ENCODE assay signal across 25 cellular contexts in genomic region chr2:150567771-150568278, GRCh38.
DNase-seq lines count a peak whose midpoint lies in the region; ATAC-seq and TF ChIP-seq lines count a peak whose summit lies in the region.
"Had no signal": no experiment of that assay in that cellular context is flagged by ENCODE, and none has a peak within 500 bp of the region (broad histone marks: within the 10 kb centered on the region; RNA-seq: fewer than 3 reads in every experiment).

No MANE protein-coding gene starts in this region.

- TF ChIP-seq CTCF in SK-N-SH (IDR thresholded peaks at IDR 0.05), result no peak

- H3K23ac ChIP-seq in trophoblast cell (ENCODE audit: low read length), result no peak overlapping the region

- H4K20me1 ChIP-seq in SK-N-SH (ENCODE audit: insufficient read depth), result no peaks in the 10 kb centered on the region

- H3K79me2 ChIP-seq in SK-N-SH (ENCODE audit: insufficient read depth) (no peaks in the 10 kb centered on the region), trophoblast cell (ENCODE audit: control insufficient read depth, insufficient read depth, low read length, poor library complexity) (no peaks in the 10 kb centered on the region)

- H3K9me3 ChIP-seq in SK-N-SH (no peaks in the 10 kb centered on the region), trophoblast cell (ENCODE audit: insufficient read depth, low read depth, low read length) (no peaks in the 10 kb centered on the region)
- H3K9me3 ChIP-seq: breast epithelium, prostate gland, stomach had no signal

- H2BK5ac ChIP-seq in trophoblast cell (ENCODE audit: low read depth, low read length, poor library complexity), result peak overlapping the region; percentile 46

- no peak overlapping the region for H2AK5ac ChIP-seq in trophoblast cell (ENCODE audit: low read length)

- CTCF ChIA-PET in SK-N-SH (lab: Yijun Ruan, JAX), result no interaction called here

- no peak overlapping the region for H2BK12ac ChIP-seq in trophoblast cell (ENCODE audit: low read length)

- H2BK120ac ChIP-seq in trophoblast cell (ENCODE audit: insufficient read depth, low read length, poor library complexity), result no peak overlapping the region

- no peak overlapping the region for H4K8ac ChIP-seq in trophoblast cell (ENCODE audit: low read depth, low read length)

- peaks cover 0 to 2% of the 10 kb centered on the region in 2 experiments; a peak in 2 of 4 replicates for H3K4me1 ChIP-seq in SK-N-SH (ENCODE audit: control insufficient read depth in 1 of 2, insufficient read depth in 2 of 2, low read depth in 1 of 2, low read length in 1 of 2)
- H3K4me1 ChIP-seq in trophoblast cell (ENCODE audit: control insufficient read depth in 1 of 2, insufficient read depth in 2 of 2, low read length in 2 of 2), result peaks cover 0 to 2% of the 10 kb centered on the region in 2 experiments
- H3K4me1 ChIP-seq: breast epithelium, prostate gland, stomach had no signal

- no peak for ATAC-seq in HG02870 (IDR thresholded peaks at IDR 0.05; ENCODE audit: unreplicated experiment)
- ATAC-seq: left cardiac atrium, natural killer cell had no signal

- H2AFZ ChIP-seq in SK-N-SH (ENCODE audit: low read depth) (peak overlapping the region; percentile 33; the same call in 1 of the 2 replicates), trophoblast cell (ENCODE audit: insufficient read depth, low read length, poor library complexity) (no peak overlapping the region)

- 68% methylated on average over 4 of the region's 4 CpGs for WGBS in SK-N-SH (ENCODE audit: low lambda C conversion rate)
- no CpG with 5 or more reads among the region's 4 CpGs for WGBS in trophoblast cell (ENCODE audit: extremely low coverage, insufficient coverage, insufficient read length)

- no peak for TF ChIP-seq RAD21 in SK-N-SH (IDR thresholded peaks at IDR 0.05; ENCODE audit: low read length)

- H3K14ac ChIP-seq in trophoblast cell (ENCODE audit: low read length), result no peak overlapping the region

- H3K27me3 ChIP-seq in SK-N-SH (ENCODE audit: insufficient read depth) (no peaks in the 10 kb centered on the region), trophoblast cell (ENCODE audit: insufficient read depth, low read length) (no peaks in the 10 kb centered on the region)
- H3K27me3 ChIP-seq: breast epithelium, stomach had no signal

- no peak overlapping the region for H4K12ac ChIP-seq in trophoblast cell (ENCODE audit: low read depth, low read length)

- H4K91ac ChIP-seq in trophoblast cell (ENCODE audit: low read depth, low read length), result no peak overlapping the region

- H3K36me3 ChIP-seq in SK-N-SH (replicated peaks in 1 of 2; ENCODE audit: control insufficient read depth in 1 of 2, insufficient read depth in 2 of 2, low read length in 1 of 2) (no peaks in the 10 kb centered on the region), trophoblast cell (ENCODE audit: control insufficient read depth in 1 of 2, insufficient read depth in 2 of 2, low read length in 2 of 2) (no peaks in the 10 kb centered on the region)
- H3K36me3 ChIP-seq: breast epithelium, prostate gland, stomach had no signal

- H3K4me3 ChIP-seq in SK-N-SH (ENCODE audit: low read depth in 2 of 2, low read length in 1 of 2), result no peak overlapping the region
- no peak overlapping the region for H3K4me3 ChIP-seq in trophoblast cell (ENCODE audit: low read depth, low read length)
- H3K4me3 ChIP-seq: breast epithelium, prostate gland, stomach had no signal

- peak in 1 of 2 experiments; percentile 53; a peak in 1 of 4 replicates for TF ChIP-seq EP300 in SK-N-SH (IDR thresholded peaks at IDR 0.05; ENCODE audit: borderline replicate concordance in 1 of 2, low read depth in 1 of 2, low read length in 1 of 2)

- no peak overlapping the region for H3K4ac ChIP-seq in trophoblast cell (ENCODE audit: low read depth, low read length)

- peaks cover 5% of the 10 kb centered on the region for H3F3A ChIP-seq in SK-N-SH (replicated peaks; ENCODE audit: insufficient read depth)

- no peak overlapping the region for H3K9ac ChIP-seq in SK-N-SH
- no peak overlapping the region for H3K9ac ChIP-seq in trophoblast cell (ENCODE audit: low read length)

- peak overlapping the region; percentile 25 to 68; a peak in 3 of 4 replicates for H3K27ac ChIP-seq in SK-N-SH (ENCODE audit: low read depth in 2 of 2, low read length in 1 of 2)
- peak overlapping the region; percentile 54 for H3K27ac ChIP-seq in trophoblast cell (ENCODE audit: low read depth, low read length)
- H3K27ac ChIP-seq: breast epithelium, prostate gland, stomach had no signal

- H3K4me2 ChIP-seq in SK-N-SH (no peak overlapping the region), trophoblast cell (ENCODE audit: low read length) (no peak overlapping the region)

- DNase-seq in GM03348 (ENCODE audit: low spot score) (peak; percentile 53), SK-N-SH (no peak), fibroblast of peridontal ligament (ENCODE audit: extremely low read depth) (peak; percentile 88), trophoblast cell (peak in 1 of 2 donors; percentile 25), cerebellar cortex (ENCODE audit: low spot score) (no peak), pons (ENCODE audit: low spot score) (no peak), ureter (ENCODE audit: low spot score) (no peak)
- DNase-seq: activated CD4-positive, alpha-beta T cell treated with anti-CD3 and anti-CD28 coated beads, Interleukin-2, amount 10 ng/mL, durations not matched to agents 24 days and 14 days; activated naive CD8-positive, alpha-beta T cell treated with anti-CD3 and anti-CD28 coated beads, Interleukin-2, amount 10 ng/mL, durations not matched to agents 7 days and 5 days; dermis blood vessel endothelial cell; DMS79; KBM-7; left cardiac atrium; MV-4-11; natural killer cell; NCI-H1930; NCI-H226; NCI-H82; SIG-M5; small intestine; stimulated activated CD4-positive, alpha-beta T cell treated with anti-CD3 and anti-CD28 coated beads, Interleukin-4, amount 100 ng/mL, for 4 hours; stomach had no signal

- no peak overlapping the region for H3K18ac ChIP-seq in trophoblast cell (ENCODE audit: low read length)

- POLR2A ChIA-PET in SK-N-SH (lab: Yijun Ruan, JAX), result no interaction called here

- H3K9me2 ChIP-seq in SK-N-SH, result no peaks in the 10 kb centered on the region

- H3K79me1 ChIP-seq in trophoblast cell (ENCODE audit: low read length), result peaks cover 4% of the 10 kb centered on the region

TF ChIP-seq in SK-N-SH, 30 proteins besides CTCF, POLR2A, EP300 and RAD21 (continues in another document):
- no peak for TF ChIP-seq FOXJ3 (CRISPR knock-in tag; IDR thresholded peaks at IDR 0.05)
- no peak for TF ChIP-seq SIN3A (IDR thresholded peaks at IDR 0.05; ENCODE audit: borderline replicate concordance, low read depth, low read length)
- TF ChIP-seq JUND (IDR thresholded peaks at IDR 0.05), result 0 out of 2 replicates have a peak, but pooled peaks have one; percentile 20
- no peak for TF ChIP-seq YY1 (IDR thresholded peaks at IDR 0.05; ENCODE audit: low read depth)
- no peak for TF ChIP-seq NFIC (IDR thresholded peaks at IDR 0.05; ENCODE audit: borderline replicate concordance)
- no peak for TF ChIP-seq USF2 (IDR thresholded peaks at IDR 0.05; ENCODE audit: borderline replicate concordance, low read depth, low read length)
- no peak for TF ChIP-seq MXI1 (IDR thresholded peaks at IDR 0.05; ENCODE audit: low read depth, low read length)
- TF ChIP-seq MEF2A (IDR thresholded peaks at IDR 0.05; ENCODE audit: borderline replicate concordance, low read depth), result no peak
- TF ChIP-seq IRF3 (IDR thresholded peaks at IDR 0.05; ENCODE audit: low read depth, low read length), result no peak
- no peak for TF ChIP-seq TAF1 (IDR thresholded peaks at IDR 0.05; ENCODE audit: borderline replicate concordance, low read depth, low read length)
- no peak for TF ChIP-seq ELF1 (IDR thresholded peaks at IDR 0.05)
- no peak for TF ChIP-seq RCOR1 (IDR thresholded peaks at IDR 0.05; ENCODE audit: low read length)
- no peak for TF ChIP-seq GABPA (IDR thresholded peaks at IDR 0.05; ENCODE audit: low read depth)
- no peak for TF ChIP-seq CHD2 (IDR thresholded peaks at IDR 0.05; ENCODE audit: low read length, partially characterized antibody)
- no peak for TF ChIP-seq EZH2phosphoT487 (IDR thresholded peaks at IDR 0.05; ENCODE audit: borderline replicate concordance, low read depth)

Comparison
In these comparisons a context has a peak if more than half of its experiments do, and no peak if none do; other contexts are left out.
1. DNase-seq: peak in GM03348 (single experiment) and fibroblast of peridontal ligament (single experiment); none in SK-N-SH (single experiment), cerebellar cortex (single experiment), pons (single experiment) and ureter (single experiment).